Comparison of ENCODE assay signal across 9 cellular contexts in genomic region chr2:43539991-43540860, GRCh38. TPM values are rescaled to one million over a fixed set of nuclear protein-coding genes. Genes with fewer than 3 reads are reported as not detected.
DNase-seq lines count a peak whose midpoint lies in the region; ATAC-seq and TF ChIP-seq lines count a peak whose summit lies in the region.
"Had no signal": no experiment of that assay in that cellular context is flagged by ENCODE, and none has a peak within 500 bp of the region (broad histone marks: within the 10 kb centered on the region; RNA-seq: fewer than 3 reads in every experiment).

No MANE protein-coding gene starts in this region.

- H3K27ac ChIP-seq in KMS-11 (no peak overlapping the region), breast epithelium (peak overlapping the region; percentile 54 to 72), liver (ENCODE audit: low read depth in 1 of 2, low read length in 2 of 2) (peak overlapping the region in 1 of 2 donors; percentile 38), transverse colon (peak overlapping the region; percentile 57 to 75 (median 70))

- H3K36me3 ChIP-seq in KMS-11 (ENCODE audit: insufficient read depth) (no peaks in the 10 kb centered on the region), breast epithelium (no peaks in the 10 kb centered on the region), liver (ENCODE audit: control insufficient read depth in 4 of 4, insufficient read depth in 3 of 4, low read depth in 1 of 4, low read length in 3 of 4) (no peaks in the 10 kb centered on the region), transverse colon (no peaks in the 10 kb centered on the region)

- no peak overlapping the region for H2AFZ ChIP-seq in KMS-11 (ENCODE audit: low read depth)

- 0 out of 2 replicates have a peak overlapping the region, but pooled peaks have one; percentile 0 for H3K4me2 ChIP-seq in KMS-11

- no peaks in the 10 kb centered on the region for H3K9me3 ChIP-seq in breast epithelium
- no peaks in the 10 kb centered on the region for H3K9me3 ChIP-seq in liver (ENCODE audit: control insufficient read depth in 4 of 4, low read length in 3 of 4)
- H3K9me3 ChIP-seq in transverse colon, result no peaks in the 10 kb centered on the region

- peak in 1 of 2 donors; percentile 72 for DNase-seq in breast epithelium (ENCODE audit: low spot score in 2 of 2)
- DNase-seq in transverse colon, result peak; percentile 51
- no peak for DNase-seq in NCI-H1105 (lab: John Stamatoyannopoulos, UW)
- DNase-seq in NCI-H524 (lab: John Stamatoyannopoulos, UW), result no peak
- DNase-seq: stimulated activated naive CD8-positive, alpha-beta T cell treated with anti-CD3 and anti-CD28 coated beads, Interleukin-15, Interleukin-2, amounts not matched to agents 100 U/mL and 50 U/mL, for 24 hours had no signal

- H3K79me2 ChIP-seq in KMS-11 (ENCODE audit: insufficient read depth, low read depth), result no peaks in the 10 kb centered on the region

- H4K20me1 ChIP-seq in KMS-11 (ENCODE audit: insufficient read depth), result no peaks in the 10 kb centered on the region

- H3K4me1 ChIP-seq in KMS-11 (ENCODE audit: low read depth, poor library complexity, severe bottlenecking) (peaks cover 21% of the 10 kb centered on the region), breast epithelium (no peaks in the 10 kb centered on the region), liver (ENCODE audit: control insufficient read depth in 4 of 4, insufficient read depth in 4 of 4, low read length in 3 of 4) (peaks cover 4 to 20% (median 10%) of the 10 kb centered on the region in 4 donors), transverse colon (peaks cover 0 to 27% (median 12%) of the 10 kb centered on the region in 4 donors)

- WGBS in liver, result 34% methylated on average over 4 of the region's 4 CpGs
- 65 to 76% methylated on average over 3 to 4 of the region's 4 CpGs for WGBS in transverse colon (ENCODE audit: low coverage in 1 of 2), 2 donors

- TF ChIP-seq CTCF in KMS-11 (conservative IDR thresholded peaks at IDR 0.05; ENCODE audit: low read depth, low read length) (no peak), breast epithelium (IDR thresholded peaks at IDR 0.05) (peak in 1 of 3 donors; percentile 25), liver (IDR thresholded peaks at IDR 0.05; ENCODE audit: low read depth, low read length, missing input control) (no peak), transverse colon (IDR thresholded peaks at IDR 0.05) (no peak)

- peak; percentile 95 for TF ChIP-seq EP300 in transverse colon (IDR thresholded peaks at IDR 0.05; ENCODE audit: low read depth)

- in situ Hi-C loops in transverse colon (cut with MboI; ENCODE audit: low pct_ligation_motif_present in 1 of 4, low pct_unique_long_range_greater_than_20kb in 1 of 4, low sequenced_read_pairs in 3 of 4), result no loop called here

- peak; percentile 54 to 73 for TF ChIP-seq RAD21 in liver (IDR thresholded peaks at IDR 0.05)

- ATAC-seq in HG03439 (IDR thresholded peaks at IDR 0.05; ENCODE audit: unreplicated experiment) (no peak), GM19467 (IDR thresholded peaks at IDR 0.05; ENCODE audit: unreplicated experiment) (no peak)
- ATAC-seq: stimulated activated naive CD8-positive, alpha-beta T cell treated with anti-CD3 and anti-CD28 coated beads, Interleukin-15, Interleukin-2, amounts not matched to agents 100 U/mL and 50 U/mL, for 24 hours had no signal

- H3K4me3 ChIP-seq in KMS-11 (IDR thresholded peaks at IDR 0.05; ENCODE audit: insufficient read depth, low read depth, low read length), result no peak overlapping the region
- no peak overlapping the region for H3K4me3 ChIP-seq in breast epithelium
- no peak overlapping the region for H3K4me3 ChIP-seq in liver (ENCODE audit: low read depth in 1 of 3, low read length in 3 of 3)
- H3K4me3 ChIP-seq in transverse colon, result no peak overlapping the region

- no peaks in the 10 kb centered on the region for H3K27me3 ChIP-seq in KMS-11 (ENCODE audit: insufficient read depth, low read depth)
- H3K27me3 ChIP-seq in breast epithelium, result no peaks in the 10 kb centered on the region
- no peaks in the 10 kb centered on the region for H3K27me3 ChIP-seq in liver (ENCODE audit: control insufficient read depth in 4 of 4, insufficient read depth in 4 of 4, low read length in 3 of 4)
- H3K27me3 ChIP-seq in transverse colon, result no peaks in the 10 kb centered on the region

- TF ChIP-seq POLR2A in breast epithelium (IDR thresholded peaks at IDR 0.05), result no peak
- no peak for TF ChIP-seq POLR2A in transverse colon (IDR thresholded peaks at IDR 0.05)

- intact Hi-C loops in breast epithelium (cut with DNase I; ENCODE audit: low total_unique reads) (no loop called here), transverse colon (cut with DNase I; ENCODE audit: low total_unique reads) (loop anchor here (5.0 to 10.0 kb wide), 2 partner anchors 315 to 593 kb away; partner anchors contain the start of gene ZFP36L2)

- H3K9ac ChIP-seq in KMS-11 (no peak overlapping the region), liver (ENCODE audit: low read depth in 1 of 2, low read length in 2 of 2) (no peak overlapping the region)

TF ChIP-seq in liver, 16 proteins besides CTCF, POLR2A, EP300 and RAD21:
- peak; percentile 81 for TF ChIP-seq YY1 (IDR thresholded peaks at IDR 0.05)
- TF ChIP-seq JUND (IDR thresholded peaks at IDR 0.05), result peak; percentile 84 to 90
- TF ChIP-seq HNF4A (conservative IDR thresholded peaks at IDR 0.05), result peak; percentile 78 to 83
- TF ChIP-seq ZBTB33 (IDR thresholded peaks at IDR 0.05), result peak; percentile 79
- peak; percentile 93 for TF ChIP-seq SP1 (IDR thresholded peaks at IDR 0.05)
- TF ChIP-seq FOXA2 (IDR thresholded peaks at IDR 0.05), result peak; percentile 77
- peak; percentile 23 to 70 for TF ChIP-seq EGR1 (IDR thresholded peaks at IDR 0.05; ENCODE audit: low read depth in 2 of 2)
- TF ChIP-seq GABPA (IDR thresholded peaks at IDR 0.05 in 1 of 2, conservative IDR thresholded peaks at IDR 0.05 in 1 of 2), result no peak
- peak; percentile 93 to 95 for TF ChIP-seq RXRA (IDR thresholded peaks at IDR 0.05)
- peak; percentile 77 for TF ChIP-seq MAX (IDR thresholded peaks at IDR 0.05)
- peak; percentile 48 for TF ChIP-seq HNF4G (IDR thresholded peaks at IDR 0.05)
- peak; percentile 60 for TF ChIP-seq NR2F2 (IDR thresholded peaks at IDR 0.05)
- TF ChIP-seq TAF1 (conservative IDR thresholded peaks at IDR 0.05), result peak; percentile 39
- peak; percentile 68 for TF ChIP-seq FOXA1 (IDR thresholded peaks at IDR 0.05)
- peak; percentile 75 for TF ChIP-seq ATF3 (IDR thresholded peaks at IDR 0.05)
- peak; percentile 52 for TF ChIP-seq REST (IDR thresholded peaks at IDR 0.05)
TF ChIP-seq in liver: peak in this region for 15.

RNA-seq across cellular contexts. Expression of gene THADA, which starts 55.6 kb away (rescaled TPM):
- 10 to 100 TPM; 41.1 to 60.6 (median 49.5) TPM for total RNA-seq in breast epithelium
- 10 to 100 TPM; 15.8 to 37.2 TPM for total RNA-seq in liver
- 10 to 100 TPM; 12.0 to 28.8 TPM for polyA plus RNA-seq in liver
- 10 to 100 TPM; 21.7 to 78.6 (median 28.1) TPM for total RNA-seq in transverse colon
